8 cellular contexts compared by ENCODE assay signal in genomic region chr14:98138666-98139065, GRCh38.
DNase-seq lines count a peak whose midpoint lies in the region; ATAC-seq and TF ChIP-seq lines count a peak whose summit lies in the region.

No MANE protein-coding gene starts in this region.

- TF ChIP-seq CTCF in GM12872 (IDR thresholded peaks at IDR 0.05; ENCODE audit: insufficient read depth, low read depth, low read length), result peak; percentile 53

- DNase-seq in NCI-H69 (lab: John Stamatoyannopoulos, UW), result peak; percentile 30
- peak; percentile 73 to 78 for DNase-seq in activated T-cell treated with anti-CD3 and anti-CD28 coated beads, Interleukin-2, amount 50 U/mL, for 48 hours
- DNase-seq in iPS-NIHi11 (ENCODE audit: low spot score), result peak; percentile 72
- DNase-seq in stimulated activated CD4-positive, alpha-beta T cell treated with anti-CD3 and anti-CD28 coated beads, TNF-alpha, amount 100 ng/mL, for 1 hour (ENCODE audit: low read depth in 3 of 3, low spot score in 1 of 3), result peak; percentile 35 to 52 (median 35)
- no peak for DNase-seq in DMS153 treated with DMSO at 0.1 percent for 48 hours (lab: John Stamatoyannopoulos, UW; ENCODE audit: unreplicated experiment)
- DNase-seq in UCSD-AML1 (lab: John Stamatoyannopoulos, UW; ENCODE audit: unreplicated experiment), result no peak

- ATAC-seq in HG03565 (IDR thresholded peaks at IDR 0.05; ENCODE audit: unreplicated experiment), result no peak

Comparison
In these comparisons a context has a peak if more than half of its experiments do, and no peak if none do; other contexts are left out.
1. DNase-seq: peak in NCI-H69 (single experiment), activated T-cell treated with anti-CD3 and anti-CD28 coated beads, Interleukin-2, amount 50 U/mL, for 48 hours (2 of 2), iPS-NIHi11 (single experiment) and stimulated activated CD4-positive, alpha-beta T cell treated with anti-CD3 and anti-CD28 coated beads, TNF-alpha, amount 100 ng/mL, for 1 hour (3 of 3); none in DMS153 treated with DMSO at 0.1 percent for 48 hours (single experiment) and UCSD-AML1 (single experiment).